ENCODE assay signal across 8 cellular contexts in genomic region chr17:14737984-14738651, GRCh38.
A peak's percentile ranks its signal among the peaks of the same experiment; 100 is the strongest.
DNase-seq lines count a peak whose midpoint lies in the region; ATAC-seq and TF ChIP-seq lines count a peak whose summit lies in the region.

No MANE protein-coding gene starts in this region.

- H3K4me1 ChIP-seq in SK-N-SH (ENCODE audit: control insufficient read depth in 1 of 2, insufficient read depth in 2 of 2, low read depth in 1 of 2, low read length in 1 of 2) (no peaks in the 10 kb centered on the region), heart right ventricle (peaks cover 0 to 30% (median 0%) of the 10 kb centered on the region in 9 donors), subcutaneous abdominal adipose tissue (ENCODE audit: control insufficient read depth in 5 of 5, insufficient read depth in 5 of 5, low read length in 5 of 5) (peaks cover 3 to 19% (median 16%) of the 10 kb centered on the region in 5 donors)

- DNase-seq in BJ (ENCODE audit: low read depth) (peak; percentile 89), SK-N-SH (no peak), heart right ventricle (peak; percentile 4 to 43), NCI-H2171 treated with DMSO at 0.1 percent for 48 hours (lab: John Stamatoyannopoulos, UW) (no peak), NCI-H2227 treated with DMSO at 0.1 percent for 48 hours (lab: John Stamatoyannopoulos, UW) (no peak)

- H3K27me3 ChIP-seq in BJ (ENCODE audit: control insufficient read depth, insufficient read depth, low read length) (no peaks in the 10 kb centered on the region), SK-N-SH (ENCODE audit: insufficient read depth) (peaks cover 6% of the 10 kb centered on the region; the same call in 1 of the 2 replicates), heart right ventricle (peaks cover 0 to 23% (median 0%) of the 10 kb centered on the region in 7 donors), subcutaneous abdominal adipose tissue (ENCODE audit: control insufficient read depth in 5 of 5, insufficient read depth in 4 of 5, low read length in 5 of 5) (no peaks in the 10 kb centered on the region)

- peak overlapping the region; percentile 37; the same call in 1 of the 2 replicates for H3K4me2 ChIP-seq in SK-N-SH

- no peaks in the 10 kb centered on the region for H4K20me1 ChIP-seq in SK-N-SH (ENCODE audit: insufficient read depth)

- WGBS in SK-N-SH (ENCODE audit: low lambda C conversion rate): 3% methylated on average over 9 of the region's 12 CpGs
- 46 to 58% methylated on average over 12 of the region's 12 CpGs for WGBS in heart right ventricle, 2 donors

- H3K27ac ChIP-seq in SK-N-SH (ENCODE audit: low read depth in 2 of 2, low read length in 1 of 2) (no peak overlapping the region), heart right ventricle (peak overlapping the region in 1 of 10 donors; percentile 77), subcutaneous abdominal adipose tissue (ENCODE audit: low read depth, low read length) (peak overlapping the region; percentile 51)

- no peak overlapping the region for H3K9ac ChIP-seq in SK-N-SH
- peak overlapping the region in 1 of 5 donors; percentile 51 for H3K9ac ChIP-seq in subcutaneous abdominal adipose tissue (ENCODE audit: low read length in 5 of 5)

- CTCF ChIA-PET in BJ (lab: Yijun Ruan, JAX) (interaction anchor here (0.8 to 1.4 kb wide), 2 partner anchors 15 to 595 kb away, joined by 3 read pairs; no protein-coding TSS in a partner anchor), SK-N-SH (lab: Yijun Ruan, JAX) (interaction anchor here (1.6 kb wide), 1 partner anchor 12 kb away, joined by 4 read pairs; no protein-coding TSS in a partner anchor)

- TF ChIP-seq CTCF in BJ (IDR thresholded peaks at IDR 0.05; ENCODE audit: insufficient read depth, low read depth, low read length): peak; percentile 38; the same call in 1 of the 2 replicates
- peak; percentile 21; the same call in 1 of the 2 replicates for TF ChIP-seq CTCF in SK-N-SH (IDR thresholded peaks at IDR 0.05)
- peak in 1 of 9 donors; percentile 33 for TF ChIP-seq CTCF in heart right ventricle (IDR thresholded peaks at IDR 0.05)

- TF ChIP-seq EP300 in SK-N-SH (IDR thresholded peaks at IDR 0.05; ENCODE audit: borderline replicate concordance in 1 of 2, low read depth in 1 of 2, low read length in 1 of 2): no peak

- H3K79me2 ChIP-seq in SK-N-SH (ENCODE audit: insufficient read depth): no peaks in the 10 kb centered on the region

- peak overlapping the region; percentile 36; the same call in 1 of the 2 replicates for H2AFZ ChIP-seq in SK-N-SH (ENCODE audit: low read depth)

- H3F3A ChIP-seq in SK-N-SH (replicated peaks; ENCODE audit: insufficient read depth): no peaks in the 10 kb centered on the region

- TF ChIP-seq RAD21 in SK-N-SH (IDR thresholded peaks at IDR 0.05; ENCODE audit: low read length): no peak

- POLR2A ChIA-PET in BJ (lab: Charles Lee) (no interaction called here), SK-N-SH (lab: Yijun Ruan, JAX) (no interaction called here)

- H3K4me3 ChIP-seq in BJ (ENCODE audit: low read depth, low read length) (no peak overlapping the region), SK-N-SH (ENCODE audit: low read depth in 2 of 2, low read length in 1 of 2) (no peak overlapping the region), heart right ventricle (no peak overlapping the region), subcutaneous abdominal adipose tissue (ENCODE audit: low read depth in 1 of 5, low read length in 5 of 5) (peak overlapping the region in 1 of 5 donors; percentile 28)

- ATAC-seq in HG02588 (IDR thresholded peaks at IDR 0.05; ENCODE audit: unreplicated experiment) (peak; percentile 84), heart right ventricle (peak in 7 of 8 donors; percentile 21 to 96 (median 64)), HG03378 (IDR thresholded peaks at IDR 0.05; ENCODE audit: unreplicated experiment) (no peak)

- no peaks in the 10 kb centered on the region for H3K9me2 ChIP-seq in SK-N-SH

- H3K36me3 ChIP-seq in BJ (ENCODE audit: control insufficient read depth, insufficient read depth, low read length) (no peaks in the 10 kb centered on the region), SK-N-SH (replicated peaks in 1 of 2; ENCODE audit: control insufficient read depth in 1 of 2, insufficient read depth in 2 of 2, low read length in 1 of 2) (no peaks in the 10 kb centered on the region), heart right ventricle (no peaks in the 10 kb centered on the region), subcutaneous abdominal adipose tissue (ENCODE audit: control insufficient read depth in 5 of 5, insufficient read depth in 5 of 5, low read length in 5 of 5) (no peaks in the 10 kb centered on the region)

- no peaks in the 10 kb centered on the region for H3K9me3 ChIP-seq in SK-N-SH
- no peaks in the 10 kb centered on the region for H3K9me3 ChIP-seq in heart right ventricle
- H3K9me3 ChIP-seq in subcutaneous abdominal adipose tissue (ENCODE audit: control insufficient read depth in 5 of 5, low read length in 5 of 5): no peaks in the 10 kb centered on the region

- intact Hi-C loops in heart right ventricle (cut with DNase I): no loop called here

TF ChIP-seq in SK-N-SH, 30 proteins besides CTCF, POLR2A, EP300 and RAD21:
- TF ChIP-seq RFX5 (IDR thresholded peaks at IDR 0.05; ENCODE audit: low read length) (no peak), CHD2 (IDR thresholded peaks at IDR 0.05; ENCODE audit: low read length, partially characterized antibody) (no peak), ELF1 (IDR thresholded peaks at IDR 0.05) (0 out of 2 replicates have a peak, but pooled peaks have one; percentile 27), GABPA (IDR thresholded peaks at IDR 0.05; ENCODE audit: low read depth) (no peak)

Comparison
In these comparisons a context has a peak if more than half of its experiments do, and no peak if none do; other contexts are left out.
1. DNase-seq: peak in BJ (single experiment) and heart right ventricle (2 of 2); none in SK-N-SH (single experiment), NCI-H2171 treated with DMSO at 0.1 percent for 48 hours (single experiment) and NCI-H2227 treated with DMSO at 0.1 percent for 48 hours (single experiment).